9 cellular contexts compared by ENCODE assay signal in genomic region chr22:40043086-40043485, GRCh38. TPM values are rescaled to one million over a fixed set of nuclear protein-coding genes. Genes with fewer than 3 reads are reported as not detected.
DNase-seq lines count a peak whose midpoint lies in the region; ATAC-seq and TF ChIP-seq lines count a peak whose summit lies in the region.
"Had no signal": no experiment of that assay in that cellular context is flagged by ENCODE, and none has a peak within 500 bp of the region (broad histone marks: within the 10 kb centered on the region; RNA-seq: fewer than 3 reads in every experiment).

No MANE protein-coding gene starts in this region.

- H3K36me3 ChIP-seq in MG63, result no peaks in the 10 kb centered on the region

- intact Hi-C loops in natural killer cell (cut with micrococcal nuclease), result loop anchor here (5.0 to 10.0 kb wide), 2 partner anchors 511 to 868 kb away; partner anchors contain the start of gene RPS19BP1

- no peaks in the 10 kb centered on the region for H3K9me3 ChIP-seq in MG63

- H3K4me3 ChIP-seq in MG63, result no peak overlapping the region

- peak overlapping the region; percentile 42 for H3K4me3 Mint-ChIP-seq in chondrocyte (ENCODE audit: unreplicated experiment)
- H3K4me3 Mint-ChIP-seq in natural killer cell, result no peak overlapping the region

- no peaks in the 10 kb centered on the region for H3K27me3 ChIP-seq in MG63

- TF ChIP-seq CTCF in C4-2B (conservative IDR thresholded peaks at IDR 0.05) (peak; percentile 16), chondrocyte (IDR thresholded peaks at IDR 0.05) (no peak), natural killer cell (IDR thresholded peaks at IDR 0.05) (no peak)

- H3K9me3 Mint-ChIP-seq in chondrocyte (ENCODE audit: low read depth), result no peaks in the 10 kb centered on the region
- H3K9me3 Mint-ChIP-seq in natural killer cell, result no peaks in the 10 kb centered on the region

- no peak overlapping the region for H3K27ac Mint-ChIP-seq in chondrocyte (ENCODE audit: unreplicated experiment)
- peak overlapping the region; percentile 97 to 99 for H3K27ac Mint-ChIP-seq in natural killer cell

- peaks cover 2% of the 10 kb centered on the region for H3K27me3 Mint-ChIP-seq in chondrocyte (ENCODE audit: low read depth)
- peaks cover 14 to 16% of the 10 kb centered on the region in 2 donors for H3K27me3 Mint-ChIP-seq in natural killer cell (ENCODE audit: low read depth in 2 of 2)

- H3K4me1 Mint-ChIP-seq in chondrocyte (ENCODE audit: low read depth) (peaks cover 37% of the 10 kb centered on the region), natural killer cell (peaks cover 30% of the 10 kb centered on the region in 2 donors)

- DNase-seq in MG63 (peak; percentile 55), chondrocyte (ENCODE audit: low spot score) (no peak), natural killer cell (no peak), cerebellum (ENCODE audit: low spot score) (no peak), HCEC 1CT (no peak), HuH-7.5 (ENCODE audit: low spot score) (no peak)
- no peak for DNase-seq in stimulated activated CD8-positive, alpha-beta memory T cell treated with anti-CD3 and anti-CD28 coated beads, Interleukin-4, amount 100 ng/mL, for 48 hours

- H3K36me3 Mint-ChIP-seq in chondrocyte (ENCODE audit: low read depth) (peaks cover 1% of the 10 kb centered on the region), natural killer cell (no peaks in the 10 kb centered on the region)

- ATAC-seq in natural killer cell, result no peak

- H3K27ac ChIP-seq in C4-2B, result peak overlapping the region; percentile 63

RNA-seq across cellular contexts. Expression of gene FAM83F, which starts 48.3 kb away (rescaled TPM):
- total RNA-seq in MG63 (2014; rRNA removed; shearing (Covaris generic); ENCODE audit: low replicate concordance), result not detected in 2 replicates
- 0.22 TPM in 1 of 3 replicates, not detected in the others for total RNA-seq in chondrocyte
- total RNA-seq in natural killer cell, result 1 to 10 TPM in 2 of 3 donors, not detected in 1; 1.0 to 7.5 TPM
- 0.36 TPM for total RNA-seq in cerebellum
- total RNA-seq: fibroblast of villous mesenchyme had no signal
